In the genomic region with DNA sequence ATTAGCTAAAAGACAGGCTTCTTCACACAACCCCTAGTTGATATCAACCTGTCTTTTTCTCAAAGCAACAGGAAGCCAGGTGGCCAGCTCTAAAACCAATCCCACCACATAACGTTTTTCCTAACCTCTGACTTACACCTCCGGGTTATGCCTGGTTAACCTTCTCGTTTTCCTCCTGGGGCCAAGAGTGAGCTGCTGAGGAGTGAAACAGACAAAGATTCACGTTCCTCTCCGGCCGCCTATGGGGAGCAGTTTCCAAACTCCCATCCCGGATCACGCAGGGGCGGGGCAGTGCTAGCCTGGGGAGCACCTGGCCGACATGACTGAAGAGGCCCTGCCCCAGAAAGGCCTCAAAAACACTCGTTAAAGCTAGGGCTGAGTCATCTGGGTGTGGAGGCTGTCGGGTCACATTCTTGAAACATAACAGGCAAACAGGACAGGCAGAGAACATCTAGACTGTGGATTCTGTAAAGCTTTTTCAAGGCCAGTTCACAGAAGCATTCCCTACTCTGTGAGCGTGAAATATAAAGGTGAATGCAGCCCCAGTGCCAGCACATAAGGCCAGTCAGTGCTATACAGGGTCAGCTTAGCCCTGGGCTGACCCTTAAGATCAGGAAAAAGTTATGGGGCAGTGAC, we compare ENCODE assay signal across 1 cellular context.
TF ChIP-seq lines count a peak whose summit lies in the region.

No MANE protein-coding gene starts in this region.

TF ChIP-seq in K562, 482 proteins besides CTCF, POLR2A, EP300 and RAD21 (continued from another document and continues in another):
- TF ChIP-seq, protein P1, sequence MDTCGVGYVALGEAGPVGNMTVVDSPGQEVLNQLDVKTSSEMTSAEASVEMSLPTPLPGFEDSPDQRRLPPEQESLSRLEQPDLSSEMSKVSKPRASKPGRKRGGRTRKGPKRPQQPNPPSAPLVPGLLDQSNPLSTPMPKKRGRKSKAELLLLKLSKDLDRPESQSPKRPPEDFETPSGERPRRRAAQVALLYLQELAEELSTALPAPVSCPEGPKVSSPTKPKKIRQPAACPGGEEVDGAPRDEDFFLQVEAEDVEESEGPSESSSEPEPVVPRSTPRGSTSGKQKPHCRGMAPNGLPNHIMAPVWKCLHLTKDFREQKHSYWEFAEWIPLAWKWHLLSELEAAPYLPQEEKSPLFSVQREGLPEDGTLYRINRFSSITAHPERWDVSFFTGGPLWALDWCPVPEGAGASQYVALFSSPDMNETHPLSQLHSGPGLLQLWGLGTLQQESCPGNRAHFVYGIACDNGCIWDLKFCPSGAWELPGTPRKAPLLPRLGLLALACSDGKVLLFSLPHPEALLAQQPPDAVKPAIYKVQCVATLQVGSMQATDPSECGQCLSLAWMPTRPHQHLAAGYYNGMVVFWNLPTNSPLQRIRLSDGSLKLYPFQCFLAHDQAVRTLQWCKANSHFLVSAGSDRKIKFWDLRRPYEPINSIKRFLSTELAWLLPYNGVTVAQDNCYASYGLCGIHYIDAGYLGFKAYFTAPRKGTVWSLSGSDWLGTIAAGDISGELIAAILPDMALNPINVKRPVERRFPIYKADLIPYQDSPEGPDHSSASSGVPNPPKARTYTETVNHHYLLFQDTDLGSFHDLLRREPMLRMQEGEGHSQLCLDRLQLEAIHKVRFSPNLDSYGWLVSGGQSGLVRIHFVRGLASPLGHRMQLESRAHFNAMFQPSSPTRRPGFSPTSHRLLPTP (IDR thresholded peaks at IDR 0.05; ENCODE audit: borderline replicate concordance, extremely low read depth, insufficient read length), result no peak
- TF ChIP-seq ZNF12 (CRISPR knock-in tag; IDR thresholded peaks at IDR 0.05), result no peak
- TF ChIP-seq, protein P2, sequence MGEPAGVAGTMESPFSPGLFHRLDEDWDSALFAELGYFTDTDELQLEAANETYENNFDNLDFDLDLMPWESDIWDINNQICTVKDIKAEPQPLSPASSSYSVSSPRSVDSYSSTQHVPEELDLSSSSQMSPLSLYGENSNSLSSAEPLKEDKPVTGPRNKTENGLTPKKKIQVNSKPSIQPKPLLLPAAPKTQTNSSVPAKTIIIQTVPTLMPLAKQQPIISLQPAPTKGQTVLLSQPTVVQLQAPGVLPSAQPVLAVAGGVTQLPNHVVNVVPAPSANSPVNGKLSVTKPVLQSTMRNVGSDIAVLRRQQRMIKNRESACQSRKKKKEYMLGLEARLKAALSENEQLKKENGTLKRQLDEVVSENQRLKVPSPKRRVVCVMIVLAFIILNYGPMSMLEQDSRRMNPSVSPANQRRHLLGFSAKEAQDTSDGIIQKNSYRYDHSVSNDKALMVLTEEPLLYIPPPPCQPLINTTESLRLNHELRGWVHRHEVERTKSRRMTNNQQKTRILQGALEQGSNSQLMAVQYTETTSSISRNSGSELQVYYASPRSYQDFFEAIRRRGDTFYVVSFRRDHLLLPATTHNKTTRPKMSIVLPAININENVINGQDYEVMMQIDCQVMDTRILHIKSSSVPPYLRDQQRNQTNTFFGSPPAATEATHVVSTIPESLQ (CRISPR knock-in tag; IDR thresholded peaks at IDR 0.05), result no peak
- TF ChIP-seq MCM5 (IDR thresholded peaks at IDR 0.05; ENCODE audit: low read depth), result no peak
- TF ChIP-seq ZNF41 (CRISPR knock-in tag; conservative IDR thresholded peaks at IDR 0.05), result no peak
- TF ChIP-seq, protein P3, sequence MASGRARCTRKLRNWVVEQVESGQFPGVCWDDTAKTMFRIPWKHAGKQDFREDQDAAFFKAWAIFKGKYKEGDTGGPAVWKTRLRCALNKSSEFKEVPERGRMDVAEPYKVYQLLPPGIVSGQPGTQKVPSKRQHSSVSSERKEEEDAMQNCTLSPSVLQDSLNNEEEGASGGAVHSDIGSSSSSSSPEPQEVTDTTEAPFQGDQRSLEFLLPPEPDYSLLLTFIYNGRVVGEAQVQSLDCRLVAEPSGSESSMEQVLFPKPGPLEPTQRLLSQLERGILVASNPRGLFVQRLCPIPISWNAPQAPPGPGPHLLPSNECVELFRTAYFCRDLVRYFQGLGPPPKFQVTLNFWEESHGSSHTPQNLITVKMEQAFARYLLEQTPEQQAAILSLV (tag; IDR thresholded peaks at IDR 0.05), result no peak
- no peak for TF ChIP-seq PML (IDR thresholded peaks at IDR 0.05; ENCODE audit: low read length)
- TF ChIP-seq DNMT1 (IDR thresholded peaks at IDR 0.05), result no peak
- no peak for TF ChIP-seq NR1H2 (CRISPR knock-in tag; IDR thresholded peaks at IDR 0.05)
- TF ChIP-seq ZBTB1 (CRISPR knock-in tag; IDR thresholded peaks at IDR 0.05; ENCODE audit: borderline replicate concordance, low read depth), result no peak
- no peak for TF ChIP-seq PURB (CRISPR knock-in tag; IDR thresholded peaks at IDR 0.05; ENCODE audit: low read depth)
- no peak for TF ChIP-seq PCBP2 (IDR thresholded peaks at IDR 0.05; ENCODE audit: low read depth, low read length, poor library complexity, severe bottlenecking)
- TF ChIP-seq NFYB (IDR thresholded peaks at IDR 0.05; ENCODE audit: extremely low read depth, insufficient read length), result no peak
- TF ChIP-seq L3MBTL2 (IDR thresholded peaks at IDR 0.05), result peak; percentile 84
- TF ChIP-seq, protein P4, sequence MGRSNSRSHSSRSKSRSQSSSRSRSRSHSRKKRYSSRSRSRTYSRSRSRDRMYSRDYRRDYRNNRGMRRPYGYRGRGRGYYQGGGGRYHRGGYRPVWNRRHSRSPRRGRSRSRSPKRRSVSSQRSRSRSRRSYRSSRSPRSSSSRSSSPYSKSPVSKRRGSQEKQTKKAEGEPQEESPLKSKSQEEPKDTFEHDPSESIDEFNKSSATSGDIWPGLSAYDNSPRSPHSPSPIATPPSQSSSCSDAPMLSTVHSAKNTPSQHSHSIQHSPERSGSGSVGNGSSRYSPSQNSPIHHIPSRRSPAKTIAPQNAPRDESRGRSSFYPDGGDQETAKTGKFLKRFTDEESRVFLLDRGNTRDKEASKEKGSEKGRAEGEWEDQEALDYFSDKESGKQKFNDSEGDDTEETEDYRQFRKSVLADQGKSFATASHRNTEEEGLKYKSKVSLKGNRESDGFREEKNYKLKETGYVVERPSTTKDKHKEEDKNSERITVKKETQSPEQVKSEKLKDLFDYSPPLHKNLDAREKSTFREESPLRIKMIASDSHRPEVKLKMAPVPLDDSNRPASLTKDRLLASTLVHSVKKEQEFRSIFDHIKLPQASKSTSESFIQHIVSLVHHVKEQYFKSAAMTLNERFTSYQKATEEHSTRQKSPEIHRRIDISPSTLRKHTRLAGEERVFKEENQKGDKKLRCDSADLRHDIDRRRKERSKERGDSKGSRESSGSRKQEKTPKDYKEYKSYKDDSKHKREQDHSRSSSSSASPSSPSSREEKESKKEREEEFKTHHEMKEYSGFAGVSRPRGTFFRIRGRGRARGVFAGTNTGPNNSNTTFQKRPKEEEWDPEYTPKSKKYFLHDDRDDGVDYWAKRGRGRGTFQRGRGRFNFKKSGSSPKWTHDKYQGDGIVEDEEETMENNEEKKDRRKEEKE (IDR thresholded peaks at IDR 0.05; ENCODE audit: borderline replicate concordance in 1 of 2, control insufficient read depth in 1 of 2, low read depth in 2 of 2, low read length in 1 of 2), result no peak
- TF ChIP-seq MTA1 (IDR thresholded peaks at IDR 0.05; ENCODE audit: borderline replicate concordance), result 0 out of 2 replicates have a peak, but pooled peaks have one; percentile 34
- TF ChIP-seq PPARD (CRISPR knock-in tag; IDR thresholded peaks at IDR 0.05), result no peak
- TF ChIP-seq ZBTB8A (IDR thresholded peaks at IDR 0.05; ENCODE audit: partially characterized antibody), result no peak
- TF ChIP-seq BDP1 (IDR thresholded peaks at IDR 0.05; ENCODE audit: insufficient read depth, insufficient read length), result no peak
- TF ChIP-seq, protein P5, sequence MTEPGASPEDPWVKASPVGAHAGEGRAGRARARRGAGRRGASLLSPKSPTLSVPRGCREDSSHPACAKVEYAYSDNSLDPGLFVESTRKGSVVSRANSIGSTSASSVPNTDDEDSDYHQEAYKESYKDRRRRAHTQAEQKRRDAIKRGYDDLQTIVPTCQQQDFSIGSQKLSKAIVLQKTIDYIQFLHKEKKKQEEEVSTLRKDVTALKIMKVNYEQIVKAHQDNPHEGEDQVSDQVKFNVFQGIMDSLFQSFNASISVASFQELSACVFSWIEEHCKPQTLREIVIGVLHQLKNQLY (CRISPR knock-in tag; conservative IDR thresholded peaks at IDR 0.05), result no peak
- TF ChIP-seq NCOA4 (IDR thresholded peaks at IDR 0.05; ENCODE audit: partially characterized antibody), result no peak
- TF ChIP-seq ZNF766 (CRISPR knock-in tag; conservative IDR thresholded peaks at IDR 0.05), result peak; percentile 74
- TF ChIP-seq, protein P6, sequence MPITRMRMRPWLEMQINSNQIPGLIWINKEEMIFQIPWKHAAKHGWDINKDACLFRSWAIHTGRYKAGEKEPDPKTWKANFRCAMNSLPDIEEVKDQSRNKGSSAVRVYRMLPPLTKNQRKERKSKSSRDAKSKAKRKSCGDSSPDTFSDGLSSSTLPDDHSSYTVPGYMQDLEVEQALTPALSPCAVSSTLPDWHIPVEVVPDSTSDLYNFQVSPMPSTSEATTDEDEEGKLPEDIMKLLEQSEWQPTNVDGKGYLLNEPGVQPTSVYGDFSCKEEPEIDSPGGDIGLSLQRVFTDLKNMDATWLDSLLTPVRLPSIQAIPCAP (CRISPR knock-in tag; IDR thresholded peaks at IDR 0.05; ENCODE audit: borderline replicate concordance), result no peak
- no peak for TF ChIP-seq BHLHE40 (IDR thresholded peaks at IDR 0.05; ENCODE audit: low read length)
- no peak for TF ChIP-seq ZNF23 (CRISPR knock-in tag; IDR thresholded peaks at IDR 0.05)
- TF ChIP-seq, protein P7, sequence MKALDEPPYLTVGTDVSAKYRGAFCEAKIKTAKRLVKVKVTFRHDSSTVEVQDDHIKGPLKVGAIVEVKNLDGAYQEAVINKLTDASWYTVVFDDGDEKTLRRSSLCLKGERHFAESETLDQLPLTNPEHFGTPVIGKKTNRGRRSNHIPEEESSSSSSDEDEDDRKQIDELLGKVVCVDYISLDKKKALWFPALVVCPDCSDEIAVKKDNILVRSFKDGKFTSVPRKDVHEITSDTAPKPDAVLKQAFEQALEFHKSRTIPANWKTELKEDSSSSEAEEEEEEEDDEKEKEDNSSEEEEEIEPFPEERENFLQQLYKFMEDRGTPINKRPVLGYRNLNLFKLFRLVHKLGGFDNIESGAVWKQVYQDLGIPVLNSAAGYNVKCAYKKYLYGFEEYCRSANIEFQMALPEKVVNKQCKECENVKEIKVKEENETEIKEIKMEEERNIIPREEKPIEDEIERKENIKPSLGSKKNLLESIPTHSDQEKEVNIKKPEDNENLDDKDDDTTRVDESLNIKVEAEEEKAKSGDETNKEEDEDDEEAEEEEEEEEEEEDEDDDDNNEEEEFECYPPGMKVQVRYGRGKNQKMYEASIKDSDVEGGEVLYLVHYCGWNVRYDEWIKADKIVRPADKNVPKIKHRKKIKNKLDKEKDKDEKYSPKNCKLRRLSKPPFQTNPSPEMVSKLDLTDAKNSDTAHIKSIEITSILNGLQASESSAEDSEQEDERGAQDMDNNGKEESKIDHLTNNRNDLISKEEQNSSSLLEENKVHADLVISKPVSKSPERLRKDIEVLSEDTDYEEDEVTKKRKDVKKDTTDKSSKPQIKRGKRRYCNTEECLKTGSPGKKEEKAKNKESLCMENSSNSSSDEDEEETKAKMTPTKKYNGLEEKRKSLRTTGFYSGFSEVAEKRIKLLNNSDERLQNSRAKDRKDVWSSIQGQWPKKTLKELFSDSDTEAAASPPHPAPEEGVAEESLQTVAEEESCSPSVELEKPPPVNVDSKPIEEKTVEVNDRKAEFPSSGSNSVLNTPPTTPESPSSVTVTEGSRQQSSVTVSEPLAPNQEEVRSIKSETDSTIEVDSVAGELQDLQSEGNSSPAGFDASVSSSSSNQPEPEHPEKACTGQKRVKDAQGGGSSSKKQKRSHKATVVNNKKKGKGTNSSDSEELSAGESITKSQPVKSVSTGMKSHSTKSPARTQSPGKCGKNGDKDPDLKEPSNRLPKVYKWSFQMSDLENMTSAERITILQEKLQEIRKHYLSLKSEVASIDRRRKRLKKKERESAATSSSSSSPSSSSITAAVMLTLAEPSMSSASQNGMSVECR (CRISPR knock-in tag; IDR thresholded peaks at IDR 0.05), result no peak
- TF ChIP-seq ZNF165 (CRISPR knock-in tag; IDR thresholded peaks at IDR 0.05; ENCODE audit: borderline replicate concordance), result no peak
- no peak for TF ChIP-seq NFXL1 (CRISPR knock-in tag; IDR thresholded peaks at IDR 0.05)
- TF ChIP-seq ZNF184 (CRISPR knock-in tag; IDR thresholded peaks at IDR 0.05), result no peak
- TF ChIP-seq CHCHD3 (CRISPR knock-in tag; IDR thresholded peaks at IDR 0.05), result no peak
- TF ChIP-seq ZNF124 (CRISPR knock-in tag; IDR thresholded peaks at IDR 0.05), result no peak
- no peak for TF ChIP-seq ZNF217 (CRISPR knock-in tag; IDR thresholded peaks at IDR 0.05)
- TF ChIP-seq PHTF2 (CRISPR knock-in tag; IDR thresholded peaks at IDR 0.05), result no peak
- TF ChIP-seq, protein P8, sequence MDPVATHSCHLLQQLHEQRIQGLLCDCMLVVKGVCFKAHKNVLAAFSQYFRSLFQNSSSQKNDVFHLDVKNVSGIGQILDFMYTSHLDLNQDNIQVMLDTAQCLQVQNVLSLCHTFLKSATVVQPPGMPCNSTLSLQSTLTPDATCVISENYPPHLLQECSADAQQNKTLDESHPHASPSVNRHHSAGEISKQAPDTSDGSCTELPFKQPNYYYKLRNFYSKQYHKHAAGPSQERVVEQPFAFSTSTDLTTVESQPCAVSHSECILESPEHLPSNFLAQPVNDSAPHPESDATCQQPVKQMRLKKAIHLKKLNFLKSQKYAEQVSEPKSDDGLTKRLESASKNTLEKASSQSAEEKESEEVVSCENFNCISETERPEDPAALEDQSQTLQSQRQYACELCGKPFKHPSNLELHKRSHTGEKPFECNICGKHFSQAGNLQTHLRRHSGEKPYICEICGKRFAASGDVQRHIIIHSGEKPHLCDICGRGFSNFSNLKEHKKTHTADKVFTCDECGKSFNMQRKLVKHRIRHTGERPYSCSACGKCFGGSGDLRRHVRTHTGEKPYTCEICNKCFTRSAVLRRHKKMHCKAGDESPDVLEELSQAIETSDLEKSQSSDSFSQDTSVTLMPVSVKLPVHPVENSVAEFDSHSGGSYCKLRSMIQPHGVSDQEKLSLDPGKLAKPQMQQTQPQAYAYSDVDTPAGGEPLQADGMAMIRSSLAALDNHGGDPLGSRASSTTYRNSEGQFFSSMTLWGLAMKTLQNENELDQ (CRISPR knock-in tag; IDR thresholded peaks at IDR 0.05; ENCODE audit: borderline replicate concordance), result no peak
- 0 out of 2 replicates have a peak, but pooled peaks have one; percentile 15 for TF ChIP-seq MBD2 (IDR thresholded peaks at IDR 0.05; ENCODE audit: borderline replicate concordance, low read depth)
- no peak for TF ChIP-seq ZNF79 (CRISPR knock-in tag; IDR thresholded peaks at IDR 0.05; ENCODE audit: low read depth)
- TF ChIP-seq STAG1 (CRISPR knock-in tag; IDR thresholded peaks at IDR 0.05; ENCODE audit: borderline replicate concordance), result no peak
- no peak for TF ChIP-seq ILK (tag; IDR thresholded peaks at IDR 0.05; ENCODE audit: borderline replicate concordance, low read depth)
- TF ChIP-seq ZNF586 (CRISPR knock-in tag; conservative IDR thresholded peaks at IDR 0.05), result no peak
- peak; percentile 52; the same call in 1 of the 2 replicates for TF ChIP-seq ZNF589 (CRISPR knock-in tag; IDR thresholded peaks at IDR 0.05; ENCODE audit: low read depth)
- no peak for TF ChIP-seq TRIM28 (IDR thresholded peaks at IDR 0.05)
- TF ChIP-seq SETDB1 (IDR thresholded peaks at IDR 0.05; ENCODE audit: low read length), result no peak
- TF ChIP-seq POU5F1 (IDR thresholded peaks at IDR 0.05; ENCODE audit: borderline replicate concordance, low read depth, low read length, partially characterized antibody), result no peak
- TF ChIP-seq ZNF134 (CRISPR knock-in tag; conservative IDR thresholded peaks at IDR 0.05), result 0 out of 2 replicates have a peak, but pooled peaks have one; percentile 23
- no peak; the same call in 1 of the 2 replicates for TF ChIP-seq TAF7 (tag; IDR thresholded peaks at IDR 0.05)
- peak; percentile 65 for TF ChIP-seq ZFP36 (IDR thresholded peaks at IDR 0.05; ENCODE audit: low read depth, low read length, partially characterized antibody)
